ENCODE assay signal across 9 cellular contexts in genomic region chr18:50320719-50321118, GRCh38. TPM values are rescaled to one million over a fixed set of nuclear protein-coding genes. Genes with fewer than 3 reads are reported as not detected.
DNase-seq lines count a peak whose midpoint lies in the region; ATAC-seq and TF ChIP-seq lines count a peak whose summit lies in the region.
"Had no signal": no experiment of that assay in that cellular context is flagged by ENCODE, and none has a peak within 500 bp of the region (broad histone marks: within the 10 kb centered on the region; RNA-seq: fewer than 3 reads in every experiment).

No MANE protein-coding gene starts in this region.

- ATAC-seq in GM19467 (IDR thresholded peaks at IDR 0.05; ENCODE audit: unreplicated experiment) (peak; percentile 66), HG03159 (IDR thresholded peaks at IDR 0.05; ENCODE audit: unreplicated experiment) (peak; percentile 65), esophagus mucosa (no peak)
- ATAC-seq in activated CD8-positive, alpha-beta T cell treated with anti-CD3 and anti-CD28 coated beads for 36 hours, result peak; percentile 49

- no peak overlapping the region for H3K4me3 ChIP-seq in GM12865 (ENCODE audit: low read depth, low read length)

- POLR2A ChIA-PET in activated CD8-positive, alpha-beta T cell treated with anti-CD3 and anti-CD28 coated beads for 36 hours (lab: Charles Lee), result interaction anchor here (0.9 kb wide), 1 partner anchor 9 kb away, joined by 3 read pairs; no protein-coding TSS in a partner anchor

- intact Hi-C loops in activated CD8-positive, alpha-beta T cell treated with anti-CD3 and anti-CD28 coated beads for 36 hours (cut with micrococcal nuclease), result no loop called here

- peak overlapping the region; percentile 31 for H3K4me3 Mint-ChIP-seq in activated CD8-positive, alpha-beta T cell treated with anti-CD3 and anti-CD28 coated beads for 36 hours

- H3K27ac Mint-ChIP-seq in activated CD8-positive, alpha-beta T cell treated with anti-CD3 and anti-CD28 coated beads for 36 hours, result peak overlapping the region; percentile 54

- TF ChIP-seq CTCF in GM12865 (IDR thresholded peaks at IDR 0.05; ENCODE audit: insufficient read depth, low read depth, low read length, missing control alignments), result no peak
- TF ChIP-seq CTCF in activated CD8-positive, alpha-beta T cell treated with anti-CD3 and anti-CD28 coated beads for 36 hours (IDR thresholded peaks at IDR 0.05), result no peak

- peaks cover 10% of the 10 kb centered on the region for H3K4me1 Mint-ChIP-seq in activated CD8-positive, alpha-beta T cell treated with anti-CD3 and anti-CD28 coated beads for 36 hours (ENCODE audit: low read depth)

- peak; percentile 73 for DNase-seq in GM12865 (ENCODE audit: low read depth)
- no peak for DNase-seq in activated CD8-positive, alpha-beta T cell treated with anti-CD3 and anti-CD28 coated beads for 36 hours
- no peak for DNase-seq in 8988T
- no peak for DNase-seq in HPDE6-E6E7 (ENCODE audit: extremely low spot score)
- no peak for DNase-seq in AG20443 (ENCODE audit: low spot score)
- DNase-seq: NCI-H526 had no signal

- CTCF ChIA-PET in activated CD8-positive, alpha-beta T cell treated with anti-CD3 and anti-CD28 coated beads for 36 hours (lab: Charles Lee), result interaction anchor here (0.8 to 1.6 kb wide), 2 partner anchors 37 to 102 kb away, joined by 3 to 10 read pairs; no protein-coding TSS in a partner anchor

- peaks cover 3% of the 10 kb centered on the region for H3K27me3 Mint-ChIP-seq in activated CD8-positive, alpha-beta T cell treated with anti-CD3 and anti-CD28 coated beads for 36 hours

- no peaks in the 10 kb centered on the region for H3K9me3 Mint-ChIP-seq in activated CD8-positive, alpha-beta T cell treated with anti-CD3 and anti-CD28 coated beads for 36 hours

- no peaks in the 10 kb centered on the region for H3K36me3 Mint-ChIP-seq in activated CD8-positive, alpha-beta T cell treated with anti-CD3 and anti-CD28 coated beads for 36 hours (ENCODE audit: low read depth)

RNA-seq across cellular contexts. Expression of gene CXXC1, which starts 33.2 kb away (rescaled TPM):
- total RNA-seq in activated CD8-positive, alpha-beta T cell treated with anti-CD3 and anti-CD28 coated beads for 36 hours, result 10 to 100 TPM; 87.0 to 88.0 TPM
- 31.4 TPM for total RNA-seq in esophagus mucosa

RNA-seq across cellular contexts. Expression of gene MBD1, which starts 39.4 kb away (rescaled TPM):
- total RNA-seq in activated CD8-positive, alpha-beta T cell treated with anti-CD3 and anti-CD28 coated beads for 36 hours, result 10 to 100 TPM; 67.4 to 69.0 TPM
- total RNA-seq in esophagus mucosa, result 44.2 TPM

RNA-seq across cellular contexts. Expression of gene SKA1, which starts 54.1 kb away (rescaled TPM):
- total RNA-seq in activated CD8-positive, alpha-beta T cell treated with anti-CD3 and anti-CD28 coated beads for 36 hours, result 10 to 100 TPM; 29.4 to 32.2 TPM
- total RNA-seq in esophagus mucosa, result 7.0 TPM

RNA-seq across cellular contexts. Expression of gene CFAP53, which starts 54.4 kb away (rescaled TPM):
- under 1 TPM; 0.27 to 0.76 TPM for total RNA-seq in activated CD8-positive, alpha-beta T cell treated with anti-CD3 and anti-CD28 coated beads for 36 hours
- 0.36 TPM for total RNA-seq in esophagus mucosa
